In genomic region chr7:151032936-151033863, GRCh38 we compare ENCODE assay signal across 21 cellular contexts. TPM values are rescaled to one million over a fixed set of nuclear protein-coding genes. Genes with fewer than 3 reads are reported as not detected.
DNase-seq lines count a peak whose midpoint lies in the region; ATAC-seq and TF ChIP-seq lines count a peak whose summit lies in the region.
"Had no signal": no experiment of that assay in that cellular context is flagged by ENCODE, and none has a peak within 500 bp of the region (broad histone marks: within the 10 kb centered on the region; RNA-seq: fewer than 3 reads in every experiment).

No MANE protein-coding gene starts in this region.

- no peak overlapping the region for H3K4me3 Mint-ChIP-seq in stimulated activated effector memory CD8-positive, alpha-beta T cell treated with anti-CD3 and anti-CD28 coated beads, Interleukin-12 subunit alpha, Interleukin-12 subunit beta, amount 100 ng/mL, for 72 hours
- H3K4me3 Mint-ChIP-seq: CD4-positive, alpha-beta T cell; nephron; T-helper 17 cell had no signal

- ATAC-seq in SK-N-SH treated with all-trans-retinoic acid at 6 μM for 48 hours, result no peak
- no peak for ATAC-seq in stimulated activated effector memory CD8-positive, alpha-beta T cell treated with anti-CD3 and anti-CD28 coated beads, Interleukin-12 subunit alpha, Interleukin-12 subunit beta, amount 100 ng/mL, for 72 hours
- ATAC-seq: A549; psoas muscle; stimulated activated naive CD8-positive, alpha-beta T cell treated with anti-CD3 and anti-CD28 coated beads, Interleukin-15, Interleukin-2, amounts not matched to agents 100 U/mL and 50 U/mL, for 24 hours; T-helper 17 cell had no signal

- H3K4me2 ChIP-seq in SK-N-SH, result no peak overlapping the region
- H3K4me2 ChIP-seq: A549 had no signal

- no peak overlapping the region for H3K9ac ChIP-seq in SK-N-SH

- H3K36me3 Mint-ChIP-seq in stimulated activated effector memory CD8-positive, alpha-beta T cell treated with anti-CD3 and anti-CD28 coated beads, Interleukin-12 subunit alpha, Interleukin-12 subunit beta, amount 100 ng/mL, for 72 hours, result peaks cover 40% of the 10 kb centered on the region

- no peaks in the 10 kb centered on the region for H3K9me3 Mint-ChIP-seq in stimulated activated effector memory CD8-positive, alpha-beta T cell treated with anti-CD3 and anti-CD28 coated beads, Interleukin-12 subunit alpha, Interleukin-12 subunit beta, amount 100 ng/mL, for 72 hours
- H3K9me3 Mint-ChIP-seq: CD4-positive, alpha-beta T cell; nephron had no signal

- DNase-seq in SK-N-SH, result no peak
- no peak for DNase-seq in stimulated activated effector memory CD8-positive, alpha-beta T cell treated with anti-CD3 and anti-CD28 coated beads, Interleukin-12 subunit alpha, Interleukin-12 subunit beta, amount 100 ng/mL, for 72 hours (ENCODE audit: low spot score in 2 of 2)
- DNase-seq in SJCRH30, result no peak
- no peak for DNase-seq in H4 (ENCODE audit: low spot score)
- DNase-seq: activated gamma-delta T cell treated with Interleukin-2 at 50 U/mL for 16 hours; anterior cingulate cortex; CD4-positive, alpha-beta T cell; EL; erythroblast; NCI-H1105; NCI-H2171; psoas muscle; stimulated activated CD4-positive, alpha-beta T cell treated with anti-CD3 and anti-CD28 coated beads, Interleukin-12 subunit alpha, Interleukin-12 subunit beta, amount 100 ng/mL, for 4 hours; stimulated activated naive CD8-positive, alpha-beta T cell treated with anti-CD3 and anti-CD28 coated beads, Interleukin-15, Interleukin-2, amounts not matched to agents 100 U/mL and 50 U/mL, for 24 hours; T-helper 17 cell had no signal

- CTCF ChIA-PET in SK-N-SH (lab: Yijun Ruan, JAX), result interaction anchor here (0.6 to 9.5 kb wide), 12 partner anchors 15 to 211 kb away, joined by 3 to 59 read pairs (median 4); no protein-coding TSS in a partner anchor

- TF ChIP-seq RAD21 in SK-N-SH (IDR thresholded peaks at IDR 0.05; ENCODE audit: low read length), result no peak

- TF ChIP-seq CTCF in SK-N-SH (IDR thresholded peaks at IDR 0.05), result peak; percentile 25
- 0 out of 2 replicates have a peak, but pooled peaks have one; percentile 9 for TF ChIP-seq CTCF in VCaP (conservative IDR thresholded peaks at IDR 0.05)

- H3F3A ChIP-seq in SK-N-SH (replicated peaks; ENCODE audit: insufficient read depth), result peaks cover 11% of the 10 kb centered on the region

- H4K20me1 ChIP-seq in SK-N-SH (ENCODE audit: insufficient read depth), result no peaks in the 10 kb centered on the region

- H3K4me1 Mint-ChIP-seq in stimulated activated effector memory CD8-positive, alpha-beta T cell treated with anti-CD3 and anti-CD28 coated beads, Interleukin-12 subunit alpha, Interleukin-12 subunit beta, amount 100 ng/mL, for 72 hours, result peaks cover 8% of the 10 kb centered on the region

- H3K4me1 ChIP-seq in SK-N-SH (ENCODE audit: control insufficient read depth in 1 of 2, insufficient read depth in 2 of 2, low read depth in 1 of 2, low read length in 1 of 2) (peaks cover under 1 to 16% of the 10 kb centered on the region in 2 experiments; a peak in 3 of 4 replicates), SJCRH30 (peaks cover 8% of the 10 kb centered on the region; the same call in 1 of the 2 replicates)

- H3K9me2 ChIP-seq in SK-N-SH, result no peaks in the 10 kb centered on the region

- H3K9me3 ChIP-seq in SK-N-SH, result no peaks in the 10 kb centered on the region
- no peaks in the 10 kb centered on the region for H3K9me3 ChIP-seq in SJCRH30 (replicated peaks)
- H3K9me3 ChIP-seq: A549, psoas muscle, upper lobe of left lung had no signal

- H3K4me3 ChIP-seq in SK-N-SH (ENCODE audit: low read depth in 2 of 2, low read length in 1 of 2) (no peak overlapping the region), SJCRH30 (no peak overlapping the region)
- H3K4me3 ChIP-seq: A549, coronary artery, psoas muscle, upper lobe of left lung had no signal

- WGBS in SK-N-SH (ENCODE audit: low lambda C conversion rate), result 90% methylated on average over 16 of the region's 17 CpGs

- H3K27me3 ChIP-seq in SK-N-SH (ENCODE audit: insufficient read depth) (no peaks in the 10 kb centered on the region), SJCRH30 (no peaks in the 10 kb centered on the region)
- H3K27me3 ChIP-seq: upper lobe of left lung had no signal

- no peak for TF ChIP-seq EP300 in SK-N-SH (IDR thresholded peaks at IDR 0.05; ENCODE audit: borderline replicate concordance in 1 of 2, low read depth in 1 of 2, low read length in 1 of 2)

- POLR2A ChIA-PET in SK-N-SH (lab: Yijun Ruan, JAX), result no interaction called here

- peak overlapping the region; percentile 74 for H3K27ac Mint-ChIP-seq in stimulated activated effector memory CD8-positive, alpha-beta T cell treated with anti-CD3 and anti-CD28 coated beads, Interleukin-12 subunit alpha, Interleukin-12 subunit beta, amount 100 ng/mL, for 72 hours
- H3K27ac Mint-ChIP-seq: CD4-positive, alpha-beta T cell; nephron; T-helper 17 cell had no signal

- H3K36me3 ChIP-seq in SK-N-SH (replicated peaks in 1 of 2; ENCODE audit: control insufficient read depth in 1 of 2, insufficient read depth in 2 of 2, low read length in 1 of 2) (peaks cover 12 to 52% of the 10 kb centered on the region in 2 experiments), SJCRH30 (no peaks in the 10 kb centered on the region)

- peaks cover 46% of the 10 kb centered on the region for H3K79me2 ChIP-seq in SK-N-SH (ENCODE audit: insufficient read depth)

- H2AFZ ChIP-seq in SK-N-SH (ENCODE audit: low read depth), result no peak overlapping the region

- H3K27ac ChIP-seq in SK-N-SH (ENCODE audit: low read depth in 2 of 2, low read length in 1 of 2), result no peak overlapping the region
- no peak overlapping the region for H3K27ac ChIP-seq in VCaP
- H3K27ac ChIP-seq in SJCRH30, result no peak overlapping the region
- H3K27ac ChIP-seq: A549, coronary artery, psoas muscle, upper lobe of left lung had no signal

TF ChIP-seq in SK-N-SH, 30 proteins besides CTCF, POLR2A, EP300 and RAD21 (continues in another document):
- no peak for TF ChIP-seq GATA2 (CRISPR knock-in tag; IDR thresholded peaks at IDR 0.05)
- no peak for TF ChIP-seq SIN3A (IDR thresholded peaks at IDR 0.05; ENCODE audit: borderline replicate concordance, low read depth, low read length)
- TF ChIP-seq RCOR1 (IDR thresholded peaks at IDR 0.05; ENCODE audit: low read length), result no peak

TF ChIP-seq in SK-N-SH treated with all-trans-retinoic acid at 6 μM for 48 hours, 23 proteins besides CTCF, POLR2A, EP300 and RAD21:
- TF ChIP-seq TSHZ2 (CRISPR knock-in tag; IDR thresholded peaks at IDR 0.05) (no peak), ZC3H10 (CRISPR knock-in tag; IDR thresholded peaks at IDR 0.05) (no peak), PPARA (CRISPR knock-in tag; IDR thresholded peaks at IDR 0.05; ENCODE audit: borderline replicate concordance) (no peak), ARNTL (CRISPR knock-in tag; IDR thresholded peaks at IDR 0.05; ENCODE audit: borderline replicate concordance, low read depth) (no peak)
TF ChIP-seq in SK-N-SH treated with all-trans-retinoic acid at 6 μM for 48 hours: peak in this region for 0.

RNA-seq across cellular contexts. Expression of gene ABCB8, which starts 5.0 kb away (rescaled TPM):
- 36.0 and 38.3 TPM in 2 replicates for polyA plus RNA-seq in SK-N-SH (2012; rRNA removed)
- polyA plus RNA-seq in SK-N-SH (2012; cell fraction: cytosol; rRNA removed), result 7.9 and 16.1 TPM in 2 replicates
- polyA plus RNA-seq in SK-N-SH (2012; cell fraction: nucleus; rRNA removed), result 145 and 146 TPM in 2 replicates
- total RNA-seq in SJCRH30 (2014; rRNA removed; shearing (Covaris generic)), result 20.8 and 22.3 TPM in 2 replicates
- total RNA-seq in H4 (2014; rRNA removed; shearing (Covaris generic)), result 25.2 and 26.5 TPM in 2 replicates

RNA-seq across cellular contexts. Expression of gene ATG9B, which starts 8.9 kb away (rescaled TPM):
- 0.52 and 0.67 TPM in 2 replicates for polyA plus RNA-seq in SK-N-SH (2012; rRNA removed)
- 0.27 and 0.37 TPM in 2 replicates for polyA plus RNA-seq in SK-N-SH (2012; cell fraction: cytosol; rRNA removed)
- 3.1 and 3.4 TPM in 2 replicates for polyA plus RNA-seq in SK-N-SH (2012; cell fraction: nucleus; rRNA removed)
- total RNA-seq in SJCRH30 (2014; rRNA removed; shearing (Covaris generic)), result 0.08 TPM in 1 of 2 replicates, not detected in the other
- 0.17 TPM in 1 of 2 replicates, not detected in the other for total RNA-seq in H4 (2014; rRNA removed; shearing (Covaris generic))
- total RNA-seq: psoas muscle had no signal

RNA-seq across cellular contexts. Expression of gene ASIC3, which starts 15.1 kb away (rescaled TPM):
- 4.0 and 4.5 TPM in 2 replicates for polyA plus RNA-seq in SK-N-SH (2012; rRNA removed)
- 0.72 and 0.77 TPM in 2 replicates for polyA plus RNA-seq in SK-N-SH (2012; cell fraction: cytosol; rRNA removed)
- 39.2 and 57.2 TPM in 2 replicates for polyA plus RNA-seq in SK-N-SH (2012; cell fraction: nucleus; rRNA removed)
- total RNA-seq in SJCRH30 (2014; rRNA removed; shearing (Covaris generic)), result 1.3 and 1.5 TPM in 2 replicates
- 0.10 TPM in 1 of 2 replicates, not detected in the other for total RNA-seq in H4 (2014; rRNA removed; shearing (Covaris generic))

RNA-seq across cellular contexts. Expression of gene CDK5, which starts 24.5 kb away (rescaled TPM):
- 123 and 125 TPM in 2 replicates for polyA plus RNA-seq in SK-N-SH (2012; rRNA removed)
- polyA plus RNA-seq in SK-N-SH (2012; cell fraction: cytosol; rRNA removed), result 97.6 and 104 TPM in 2 replicates
- polyA plus RNA-seq in SK-N-SH (2012; cell fraction: nucleus; rRNA removed), result 77.3 and 91.3 TPM in 2 replicates
- total RNA-seq in SJCRH30 (2014; rRNA removed; shearing (Covaris generic)), result 34.3 and 39.2 TPM in 2 replicates
- total RNA-seq in H4 (2014; rRNA removed; shearing (Covaris generic)), result 43.8 and 46.0 TPM in 2 replicates

RNA-seq across cellular contexts. Expression of gene SLC4A2, which starts 26.2 kb away (rescaled TPM):
- 123 and 167 TPM in 2 replicates for polyA plus RNA-seq in SK-N-SH (2012; rRNA removed)
- 60.6 and 67.2 TPM in 2 replicates for polyA plus RNA-seq in SK-N-SH (2012; cell fraction: cytosol; rRNA removed)
- 478 and 1,049 TPM in 2 replicates for polyA plus RNA-seq in SK-N-SH (2012; cell fraction: nucleus; rRNA removed)
- total RNA-seq in SJCRH30 (2014; rRNA removed; shearing (Covaris generic)), result 129 and 132 TPM in 2 replicates
- 61.6 and 82.9 TPM in 2 replicates for total RNA-seq in H4 (2014; rRNA removed; shearing (Covaris generic))
